ENCODE assay signal across 1 cellular context in the genomic region with DNA sequence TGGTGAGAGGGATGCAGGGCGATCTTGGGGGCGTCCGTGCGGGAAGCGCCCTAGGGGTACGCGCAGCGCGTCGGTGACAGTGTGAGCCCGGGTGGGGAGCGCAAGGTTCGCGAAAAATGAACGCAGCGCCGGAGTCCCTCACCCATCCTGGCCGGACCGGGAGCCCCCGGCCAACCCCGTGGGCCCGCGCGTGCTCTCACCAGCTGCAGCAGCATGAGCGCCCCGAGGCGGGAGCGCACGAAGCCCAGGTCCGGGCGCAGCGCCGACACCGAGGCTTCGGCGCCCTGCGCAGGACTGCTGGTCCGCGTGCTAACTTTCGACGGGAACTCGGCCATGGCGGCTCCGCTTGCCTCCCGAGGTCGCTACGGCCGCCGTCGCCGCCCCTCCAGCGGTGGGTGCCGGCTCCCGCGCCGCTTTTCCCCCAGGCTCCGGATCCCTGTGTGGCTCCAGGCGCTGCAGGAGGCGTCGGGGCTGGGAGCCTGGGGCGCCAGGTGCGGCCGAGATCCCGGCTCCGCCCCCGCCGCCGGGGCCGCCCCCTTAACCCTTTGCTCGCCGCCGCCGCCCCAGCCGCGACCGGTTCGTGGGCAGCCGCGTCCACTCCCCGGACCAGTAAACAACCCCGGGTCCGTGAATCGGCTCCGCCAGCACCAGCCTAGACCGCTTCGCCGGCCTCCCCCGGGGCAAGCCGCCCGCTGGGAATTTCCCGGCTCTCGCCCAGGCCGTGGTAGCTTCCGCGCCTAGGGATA.
TF ChIP-seq lines count a peak whose summit lies in the region.

PLLP (minus strand) TSS at position 467 of the 746 bp plus-strand sequence; CDS start at position 335, 132 bp downstream.

TF ChIP-seq in HepG2, 621 proteins besides CTCF, POLR2A, EP300 and RAD21 (continued from another document and continues in another):
- TF ChIP-seq ZNF292 (CRISPR knock-in tag; IDR thresholded peaks at IDR 0.05; ENCODE audit: borderline replicate concordance, low read depth) (no peak), TBX2 (CRISPR knock-in tag; IDR thresholded peaks at IDR 0.05; ENCODE audit: borderline replicate concordance) (peak; percentile 96), ZNF296 (CRISPR knock-in tag; conservative IDR thresholded peaks at IDR 0.05) (peak; percentile 93), MIER2 (CRISPR knock-in tag; IDR thresholded peaks at IDR 0.05) (no peak), ZNF431 (CRISPR knock-in tag; IDR thresholded peaks at IDR 0.05; ENCODE audit: borderline replicate concordance, low read depth) (peak; percentile 95), PTBP1 (IDR thresholded peaks at IDR 0.05; ENCODE audit: low read depth, low read length, poor library complexity, severe bottlenecking) (peak; percentile 51), BCL3 (CRISPR knock-in tag; IDR thresholded peaks at IDR 0.05) (peak; percentile 99), ZNF780A (CRISPR knock-in tag; IDR thresholded peaks at IDR 0.05) (peak; percentile 59; the same call in 1 of the 2 replicates), ZNF737 (CRISPR knock-in tag; IDR thresholded peaks at IDR 0.05; ENCODE audit: borderline replicate concordance) (peak; percentile 83; the same call in 1 of the 2 replicates), NR1H2 (CRISPR knock-in tag; IDR thresholded peaks at IDR 0.05; ENCODE audit: borderline replicate concordance, low read depth) (peak; percentile 95), ZNF333 (CRISPR knock-in tag; IDR thresholded peaks at IDR 0.05; ENCODE audit: borderline replicate concordance) (peak; percentile 96; the same call in 1 of the 2 replicates), RBFOX2 (IDR thresholded peaks at IDR 0.05; ENCODE audit: low read depth, low read length) (peak; percentile 92), ZNF589 (CRISPR knock-in tag; conservative IDR thresholded peaks at IDR 0.05) (peak; percentile 39; the same call in 1 of the 2 replicates), THRA (CRISPR knock-in tag; IDR thresholded peaks at IDR 0.05; ENCODE audit: borderline replicate concordance) (peak; percentile 43), ZNF607 (CRISPR knock-in tag; IDR thresholded peaks at IDR 0.05; ENCODE audit: borderline replicate concordance) (peak; percentile 99), ZNF678 (CRISPR knock-in tag; IDR thresholded peaks at IDR 0.05) (peak; percentile 97), THYN1 (CRISPR knock-in tag; IDR thresholded peaks at IDR 0.05; ENCODE audit: borderline replicate concordance, low read depth) (no peak), KLF16 (CRISPR knock-in tag; IDR thresholded peaks at IDR 0.05) (peak; percentile 92; a peak in 2 of 4 replicates), CCDC6 (CRISPR knock-in tag; IDR thresholded peaks at IDR 0.05) (peak; percentile 90), KLF12 (CRISPR knock-in tag; IDR thresholded peaks at IDR 0.05; ENCODE audit: borderline replicate concordance) (peak; percentile 73; the same call in 1 of the 2 replicates), ZNF124 (CRISPR knock-in tag; IDR thresholded peaks at IDR 0.05) (0 out of 2 replicates have a peak, but pooled peaks have one; percentile 65), ISL2 (CRISPR knock-in tag; IDR thresholded peaks at IDR 0.05) (peak; percentile 85), ZNF605 (CRISPR knock-in tag; IDR thresholded peaks at IDR 0.05) (peak; percentile 91), MYC (CRISPR knock-in tag; IDR thresholded peaks at IDR 0.05; ENCODE audit: borderline replicate concordance) (peak; percentile 84), ZNF550 (CRISPR knock-in tag; IDR thresholded peaks at IDR 0.05; ENCODE audit: borderline replicate concordance) (peak; percentile 67; the same call in 1 of the 2 replicates), TARDBP (CRISPR knock-in tag; IDR thresholded peaks at IDR 0.05) (peak; percentile 39; the same call in 1 of the 2 replicates), ETV6 (CRISPR knock-in tag; conservative IDR thresholded peaks at IDR 0.05) (no peak; the same call in 1 of the 2 replicates), ZFP62 (CRISPR knock-in tag; IDR thresholded peaks at IDR 0.05) (no peak), MED8 (CRISPR knock-in tag; IDR thresholded peaks at IDR 0.05; ENCODE audit: insufficient replicate concordance) (peak; percentile 63), NFKB2 (CRISPR knock-in tag; IDR thresholded peaks at IDR 0.05; ENCODE audit: borderline replicate concordance) (peak; percentile 95), ZNF382 (CRISPR knock-in tag; IDR thresholded peaks at IDR 0.05; ENCODE audit: borderline replicate concordance) (no peak), ZKSCAN8 (CRISPR knock-in tag; IDR thresholded peaks at IDR 0.05; ENCODE audit: borderline replicate concordance) (no peak; the same call in 1 of the 2 replicates), ZNF703 (CRISPR knock-in tag; IDR thresholded peaks at IDR 0.05; ENCODE audit: borderline replicate concordance) (peak; percentile 97; the same call in 1 of the 2 replicates), SMAD3 (CRISPR knock-in tag; IDR thresholded peaks at IDR 0.05) (peak; percentile 16), CBX2 (IDR thresholded peaks at IDR 0.05; ENCODE audit: low read depth, low read length) (no peak), CBX2 (CRISPR knock-in tag; IDR thresholded peaks at IDR 0.05; ENCODE audit: low read depth) (peak; percentile 88), BCL6 (CRISPR knock-in tag; IDR thresholded peaks at IDR 0.05) (peak; percentile 50), ZNF775 (CRISPR knock-in tag; IDR thresholded peaks at IDR 0.05; ENCODE audit: borderline replicate concordance) (peak; percentile 85; the same call in 1 of the 2 replicates), TCF7 (IDR thresholded peaks at IDR 0.05; ENCODE audit: low read depth) (no peak), PRPF4 (IDR thresholded peaks at IDR 0.05; ENCODE audit: low read depth, low read length, poor library complexity, severe bottlenecking) (no peak), GABPA (IDR thresholded peaks at IDR 0.05; ENCODE audit: low read depth, low read length) (no peak), GABPA (CRISPR knock-in tag; IDR thresholded peaks at IDR 0.05; ENCODE audit: low read depth) (no peak), NCOA2 (CRISPR knock-in tag; IDR thresholded peaks at IDR 0.05) (no peak; the same call in 1 of the 2 replicates), HMGXB3 (CRISPR knock-in tag; IDR thresholded peaks at IDR 0.05; ENCODE audit: borderline replicate concordance) (0 out of 2 replicates have a peak, but pooled peaks have one; percentile 52), HOXA9 (CRISPR knock-in tag; IDR thresholded peaks at IDR 0.05; ENCODE audit: borderline replicate concordance) (peak; percentile 79), KAT7 (CRISPR knock-in tag; IDR thresholded peaks at IDR 0.05; ENCODE audit: borderline replicate concordance) (peak; percentile 96; the same call in 1 of the 2 replicates)
- TF ChIP-seq, protein P1, sequence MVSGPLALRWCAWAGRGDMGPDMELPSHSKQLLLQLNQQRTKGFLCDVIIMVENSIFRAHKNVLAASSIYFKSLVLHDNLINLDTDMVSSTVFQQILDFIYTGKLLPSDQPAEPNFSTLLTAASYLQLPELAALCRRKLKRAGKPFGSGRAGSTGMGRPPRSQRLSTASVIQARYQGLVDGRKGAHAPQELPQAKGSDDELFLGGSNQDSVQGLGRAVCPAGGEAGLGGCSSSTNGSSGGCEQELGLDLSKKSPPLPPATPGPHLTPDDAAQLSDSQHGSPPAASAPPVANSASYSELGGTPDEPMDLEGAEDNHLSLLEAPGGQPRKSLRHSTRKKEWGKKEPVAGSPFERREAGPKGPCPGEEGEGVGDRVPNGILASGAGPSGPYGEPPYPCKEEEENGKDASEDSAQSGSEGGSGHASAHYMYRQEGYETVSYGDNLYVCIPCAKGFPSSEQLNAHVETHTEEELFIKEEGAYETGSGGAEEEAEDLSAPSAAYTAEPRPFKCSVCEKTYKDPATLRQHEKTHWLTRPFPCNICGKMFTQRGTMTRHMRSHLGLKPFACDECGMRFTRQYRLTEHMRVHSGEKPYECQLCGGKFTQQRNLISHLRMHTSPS (CRISPR knock-in tag; IDR thresholded peaks at IDR 0.05; ENCODE audit: low read depth): no peak
- TF ChIP-seq, protein P2, sequence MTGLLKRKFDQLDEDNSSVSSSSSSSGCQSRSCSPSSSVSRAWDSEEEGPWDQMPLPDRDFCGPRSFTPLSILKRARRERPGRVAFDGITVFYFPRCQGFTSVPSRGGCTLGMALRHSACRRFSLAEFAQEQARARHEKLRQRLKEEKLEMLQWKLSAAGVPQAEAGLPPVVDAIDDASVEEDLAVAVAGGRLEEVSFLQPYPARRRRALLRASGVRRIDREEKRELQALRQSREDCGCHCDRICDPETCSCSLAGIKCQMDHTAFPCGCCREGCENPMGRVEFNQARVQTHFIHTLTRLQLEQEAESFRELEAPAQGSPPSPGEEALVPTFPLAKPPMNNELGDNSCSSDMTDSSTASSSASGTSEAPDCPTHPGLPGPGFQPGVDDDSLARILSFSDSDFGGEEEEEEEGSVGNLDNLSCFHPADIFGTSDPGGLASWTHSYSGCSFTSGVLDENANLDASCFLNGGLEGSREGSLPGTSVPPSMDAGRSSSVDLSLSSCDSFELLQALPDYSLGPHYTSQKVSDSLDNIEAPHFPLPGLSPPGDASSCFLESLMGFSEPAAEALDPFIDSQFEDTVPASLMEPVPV (CRISPR knock-in tag; IDR thresholded peaks at IDR 0.05): peak; percentile 98
- TF ChIP-seq, protein P3, sequence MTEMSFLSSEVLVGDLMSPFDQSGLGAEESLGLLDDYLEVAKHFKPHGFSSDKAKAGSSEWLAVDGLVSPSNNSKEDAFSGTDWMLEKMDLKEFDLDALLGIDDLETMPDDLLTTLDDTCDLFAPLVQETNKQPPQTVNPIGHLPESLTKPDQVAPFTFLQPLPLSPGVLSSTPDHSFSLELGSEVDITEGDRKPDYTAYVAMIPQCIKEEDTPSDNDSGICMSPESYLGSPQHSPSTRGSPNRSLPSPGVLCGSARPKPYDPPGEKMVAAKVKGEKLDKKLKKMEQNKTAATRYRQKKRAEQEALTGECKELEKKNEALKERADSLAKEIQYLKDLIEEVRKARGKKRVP (CRISPR knock-in tag; IDR thresholded peaks at IDR 0.05): peak in 1 of 2 experiments; percentile 60; a peak in 2 of 4 replicates
- TF ChIP-seq, protein P4, sequence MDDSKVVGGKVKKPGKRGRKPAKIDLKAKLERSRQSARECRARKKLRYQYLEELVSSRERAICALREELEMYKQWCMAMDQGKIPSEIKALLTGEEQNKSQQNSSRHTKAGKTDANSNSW (CRISPR knock-in tag; IDR thresholded peaks at IDR 0.05; ENCODE audit: borderline replicate concordance): peak; percentile 99
- TF ChIP-seq, protein P5, sequence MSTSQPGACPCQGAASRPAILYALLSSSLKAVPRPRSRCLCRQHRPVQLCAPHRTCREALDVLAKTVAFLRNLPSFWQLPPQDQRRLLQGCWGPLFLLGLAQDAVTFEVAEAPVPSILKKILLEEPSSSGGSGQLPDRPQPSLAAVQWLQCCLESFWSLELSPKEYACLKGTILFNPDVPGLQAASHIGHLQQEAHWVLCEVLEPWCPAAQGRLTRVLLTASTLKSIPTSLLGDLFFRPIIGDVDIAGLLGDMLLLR (CRISPR knock-in tag; IDR thresholded peaks at IDR 0.05): peak; percentile 89
- TF ChIP-seq, protein P6, sequence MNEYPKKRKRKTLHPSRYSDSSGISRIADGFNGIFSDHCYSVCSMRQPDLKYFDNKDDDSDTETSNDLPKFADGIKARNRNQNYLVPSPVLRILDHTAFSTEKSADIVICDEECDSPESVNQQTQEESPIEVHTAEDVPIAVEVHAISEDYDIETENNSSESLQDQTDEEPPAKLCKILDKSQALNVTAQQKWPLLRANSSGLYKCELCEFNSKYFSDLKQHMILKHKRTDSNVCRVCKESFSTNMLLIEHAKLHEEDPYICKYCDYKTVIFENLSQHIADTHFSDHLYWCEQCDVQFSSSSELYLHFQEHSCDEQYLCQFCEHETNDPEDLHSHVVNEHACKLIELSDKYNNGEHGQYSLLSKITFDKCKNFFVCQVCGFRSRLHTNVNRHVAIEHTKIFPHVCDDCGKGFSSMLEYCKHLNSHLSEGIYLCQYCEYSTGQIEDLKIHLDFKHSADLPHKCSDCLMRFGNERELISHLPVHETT (CRISPR knock-in tag; conservative IDR thresholded peaks at IDR 0.05): 0 out of 2 replicates have a peak, but pooled peaks have one; percentile 29
